ENCODE assay signal across 1 cellular context in genomic region chr3:48635222-48636021, GRCh38.
TF ChIP-seq lines count a peak whose summit lies in the region.

Gene SLC26A6 (minus strand): TSS chr3:48635461. CDS start chr3:48635393, 68 bp downstream.

TF ChIP-seq in HepG2, 621 proteins besides CTCF, POLR2A, EP300 and RAD21 (continued from another document and continues in another):
- TF ChIP-seq DNMT3B (CRISPR knock-in tag; conservative IDR thresholded peaks at IDR 0.05) (no peak), HMG20B (CRISPR knock-in tag; conservative IDR thresholded peaks at IDR 0.05) (peak; percentile 15; the same call in 1 of the 2 replicates), ZMAT5 (CRISPR knock-in tag; IDR thresholded peaks at IDR 0.05; ENCODE audit: borderline replicate concordance, low read depth) (no peak), SCMH1 (CRISPR knock-in tag; IDR thresholded peaks at IDR 0.05; ENCODE audit: borderline replicate concordance) (no peak), ZNF512B (CRISPR knock-in tag; IDR thresholded peaks at IDR 0.05; ENCODE audit: borderline replicate concordance) (no peak), ZNF670 (CRISPR knock-in tag; IDR thresholded peaks at IDR 0.05; ENCODE audit: borderline replicate concordance) (peak; percentile 88), NFRKB (IDR thresholded peaks at IDR 0.05) (no peak), NONO (IDR thresholded peaks at IDR 0.05) (no peak), NONO (CRISPR knock-in tag; conservative IDR thresholded peaks at IDR 0.05) (peak; percentile 93), ZNF619 (CRISPR knock-in tag; IDR thresholded peaks at IDR 0.05) (no peak), ZC3H13 (CRISPR knock-in tag; IDR thresholded peaks at IDR 0.05) (peak; percentile 94), ZNF629 (CRISPR knock-in tag; conservative IDR thresholded peaks at IDR 0.05) (no peak), ZNF3 (CRISPR knock-in tag; IDR thresholded peaks at IDR 0.05) (0 out of 2 replicates have a peak, but pooled peaks have one; percentile 57), SMARCC2 (IDR thresholded peaks at IDR 0.05) (no peak), HNF4A (CRISPR knock-in tag; IDR thresholded peaks at IDR 0.05) (peak; percentile 3; the same call in 1 of the 2 replicates), RARG (CRISPR knock-in tag; IDR thresholded peaks at IDR 0.05; ENCODE audit: low read depth) (no peak), ZNF557 (CRISPR knock-in tag; IDR thresholded peaks at IDR 0.05) (no peak; the same call in 1 of the 2 replicates), ATF5 (CRISPR knock-in tag; IDR thresholded peaks at IDR 0.05; ENCODE audit: low read depth) (peak; percentile 56; the same call in 1 of the 2 replicates), KMT2A (CRISPR knock-in tag; IDR thresholded peaks at IDR 0.05) (peak; percentile 73; the same call in 1 of the 2 replicates), CAMTA2 (CRISPR knock-in tag; IDR thresholded peaks at IDR 0.05; ENCODE audit: borderline replicate concordance) (0 out of 2 replicates have a peak, but pooled peaks have one; percentile 9), ARNT2 (CRISPR knock-in tag; IDR thresholded peaks at IDR 0.05; ENCODE audit: low read depth) (peak; percentile 61), TBL1XR1 (IDR thresholded peaks at IDR 0.05; ENCODE audit: borderline replicate concordance, low read length, partially characterized antibody) (no peak), TBP (CRISPR knock-in tag; IDR thresholded peaks at IDR 0.05) (no peak), ZBTB14 (CRISPR knock-in tag; IDR thresholded peaks at IDR 0.05) (peak; percentile 54), GABPB1 (CRISPR knock-in tag; IDR thresholded peaks at IDR 0.05) (peak; percentile 86), ZNF101 (CRISPR knock-in tag; IDR thresholded peaks at IDR 0.05; ENCODE audit: borderline replicate concordance, low read depth) (0 out of 2 replicates have a peak, but pooled peaks have one; percentile 42), ZNF567 (CRISPR knock-in tag; IDR thresholded peaks at IDR 0.05; ENCODE audit: borderline replicate concordance) (0 out of 2 replicates have a peak, but pooled peaks have one; percentile 11), FIP1L1 (IDR thresholded peaks at IDR 0.05; ENCODE audit: borderline replicate concordance, insufficient read depth, low read depth, low read length) (no peak), ZNF788 (CRISPR knock-in tag; IDR thresholded peaks at IDR 0.05; ENCODE audit: borderline replicate concordance) (no peak), CENPBD1 (CRISPR knock-in tag; IDR thresholded peaks at IDR 0.05; ENCODE audit: borderline replicate concordance, low read depth) (0 out of 2 replicates have a peak, but pooled peaks have one; percentile 10), ZNF136 (CRISPR knock-in tag; IDR thresholded peaks at IDR 0.05; ENCODE audit: low read depth) (0 out of 2 replicates have a peak, but pooled peaks have one; percentile 61), USF2 (IDR thresholded peaks at IDR 0.05; ENCODE audit: low read depth, low read length) (no peak), USF2 (CRISPR knock-in tag; IDR thresholded peaks at IDR 0.05; ENCODE audit: borderline replicate concordance) (no peak), ZNF503 (CRISPR knock-in tag; IDR thresholded peaks at IDR 0.05) (0 out of 2 replicates have a peak, but pooled peaks have one; percentile 45), AGO1 (IDR thresholded peaks at IDR 0.05; ENCODE audit: low read depth, low read length, poor library complexity, severe bottlenecking) (peak; percentile 87), SOX5 (CRISPR knock-in tag; IDR thresholded peaks at IDR 0.05; ENCODE audit: borderline replicate concordance) (peak; percentile 21; the same call in 1 of the 2 replicates), ZNF709 (CRISPR knock-in tag; IDR thresholded peaks at IDR 0.05) (no peak; the same call in none of the 2 replicates), ZC3H4 (CRISPR knock-in tag; IDR thresholded peaks at IDR 0.05; ENCODE audit: borderline replicate concordance) (no peak), SNAPC2 (CRISPR knock-in tag; IDR thresholded peaks at IDR 0.05) (no peak), ZNF83 (CRISPR knock-in tag; IDR thresholded peaks at IDR 0.05; ENCODE audit: borderline replicate concordance) (no peak), MTERF4 (CRISPR knock-in tag; IDR thresholded peaks at IDR 0.05) (0 out of 2 replicates have a peak, but pooled peaks have one; percentile 57), IKZF1 (IDR thresholded peaks at IDR 0.05) (no peak), ZNF558 (CRISPR knock-in tag; IDR thresholded peaks at IDR 0.05; ENCODE audit: borderline replicate concordance) (no peak), ZNF343 (CRISPR knock-in tag; IDR thresholded peaks at IDR 0.05) (peak; percentile 68; the same call in 1 of the 2 replicates), PRDM10 (CRISPR knock-in tag; IDR thresholded peaks at IDR 0.05; ENCODE audit: low read depth) (peak; percentile 74), ZNF496 (CRISPR knock-in tag; IDR thresholded peaks at IDR 0.05; ENCODE audit: insufficient replicate concordance) (no peak), GLMP (CRISPR knock-in tag; IDR thresholded peaks at IDR 0.05; ENCODE audit: borderline replicate concordance) (no peak), NCOR1 (IDR thresholded peaks at IDR 0.05; ENCODE audit: borderline replicate concordance, low read length) (no peak), ZBTB7B (CRISPR knock-in tag; IDR thresholded peaks at IDR 0.05) (peak; percentile 57; the same call in 1 of the 2 replicates), RNF2 (conservative IDR thresholded peaks at IDR 0.05; ENCODE audit: low read depth) (peak; percentile 50; the same call in 1 of the 2 replicates), KMT2B (CRISPR knock-in tag; IDR thresholded peaks at IDR 0.05) (peak; percentile 65; the same call in 1 of the 2 replicates)
